ENCODE assay signal across 8 cellular contexts in the genomic region with DNA sequence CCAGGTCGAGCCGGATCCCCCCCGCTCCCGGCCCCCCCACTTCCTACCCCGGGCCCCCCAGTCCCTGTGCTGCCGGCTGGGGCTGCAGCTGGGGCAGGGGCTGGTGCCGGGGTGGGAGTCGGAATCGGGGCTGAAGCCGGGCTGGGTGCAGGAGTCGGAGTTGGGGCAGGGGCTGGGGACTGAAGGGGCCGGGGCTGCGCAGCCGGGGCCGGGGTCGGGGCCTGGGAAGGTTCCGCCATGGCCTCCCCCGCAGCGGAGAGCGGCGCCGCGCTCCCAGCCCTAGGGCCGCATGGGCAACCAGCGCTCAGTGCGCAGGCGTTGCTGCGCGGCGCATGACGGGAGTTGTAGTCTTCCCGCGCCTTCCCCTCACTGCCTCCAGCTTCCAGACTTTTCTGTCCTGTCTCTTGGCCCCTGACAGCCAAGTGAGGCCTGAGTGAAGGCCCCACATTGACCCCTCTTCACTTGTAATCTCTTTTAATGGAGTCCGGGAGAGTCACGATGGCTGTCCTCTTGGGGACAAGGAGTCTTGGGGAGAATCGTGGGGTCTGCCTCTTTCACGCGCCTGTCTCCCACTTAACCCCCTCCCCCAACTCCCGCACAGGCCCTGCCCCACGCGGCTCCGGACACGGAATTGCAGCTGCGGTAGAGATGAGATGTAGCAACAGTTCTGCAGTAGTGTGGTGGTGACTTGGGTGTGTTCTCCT. TPM values are rescaled to one million over a fixed set of nuclear protein-coding genes. Genes with fewer than 3 reads are reported as not detected.
DNase-seq lines count a peak whose midpoint lies in the region; ATAC-seq and TF ChIP-seq lines count a peak whose summit lies in the region.

A gene (minus strand): TSS at position 302 of the 704 bp plus-strand sequence. CDS start 63 bp downstream, at position 239.

- no peaks in the 10 kb centered on the region for H3K27me3 Mint-ChIP-seq in activated T-cell treated with anti-CD3 and anti-CD28 coated beads, Interleukin-2, amount 50 U/mL, for 24 hours

- H3K4me1 Mint-ChIP-seq in activated T-cell treated with anti-CD3 and anti-CD28 coated beads, Interleukin-2, amount 50 U/mL, for 24 hours (ENCODE audit: low read depth), result peaks cover 33% of the 10 kb centered on the region

- H3K27ac Mint-ChIP-seq in activated T-cell treated with anti-CD3 and anti-CD28 coated beads, Interleukin-2, amount 50 U/mL, for 24 hours, result peak within 1 kb of the TSS; percentile 89

- peak within 1 kb of the TSS; percentile 76 for H3K27ac ChIP-seq in HL-60 (replicated peaks)

- peak; percentile 88 for DNase-seq in ACHN
- DNase-seq in HL-60 (ENCODE audit: low read depth in 1 of 2, low spot score in 1 of 2), result peak; percentile 75 to 84
- peak; percentile 86 for DNase-seq in activated T-cell treated with anti-CD3 and anti-CD28 coated beads, Interleukin-2, amount 50 U/mL, for 24 hours
- DNase-seq in stimulated activated CD8-positive, alpha-beta memory T cell treated with anti-CD3 and anti-CD28 coated beads, Interleukin-4, amount 100 ng/mL, for 48 hours, result peak; percentile 85

- no peaks in the 10 kb centered on the region for H3K9me3 Mint-ChIP-seq in activated T-cell treated with anti-CD3 and anti-CD28 coated beads, Interleukin-2, amount 50 U/mL, for 24 hours

- H3K4me1 ChIP-seq in mucosa of stomach (ENCODE audit: control insufficient read depth, insufficient read depth, low read length), result peaks cover 31% of the 10 kb centered on the region

- H3K9ac ChIP-seq in mucosa of stomach (ENCODE audit: low read length), result peak within 1 kb of the TSS; percentile 58

- H3K4me3 ChIP-seq in HL-60 (replicated peaks; ENCODE audit: insufficient read depth, low read length), result peak within 1 kb of the TSS; percentile 71
- no peak within 1 kb of the TSS for H3K4me3 ChIP-seq in mucosa of stomach (ENCODE audit: low read length)

- H3K4me3 Mint-ChIP-seq in activated T-cell treated with anti-CD3 and anti-CD28 coated beads, Interleukin-2, amount 50 U/mL, for 24 hours, result peak within 1 kb of the TSS; percentile 77

- ATAC-seq in esophagus mucosa, result peak; percentile 78

- H3K36me3 Mint-ChIP-seq in activated T-cell treated with anti-CD3 and anti-CD28 coated beads, Interleukin-2, amount 50 U/mL, for 24 hours (ENCODE audit: low read depth), result peaks cover 77% of the 10 kb centered on the region

- peak; percentile 81 for TF ChIP-seq POLR2A in GM18526 (IDR thresholded peaks at IDR 0.05; ENCODE audit: extremely low read depth, insufficient read length)

- in situ Hi-C loops in ACHN (cut with HindIII; ENCODE audit: low pct_ligation_motif_present, low pct_unique_long_range_greater_than_20kb, low sequenced_read_pairs), result loop anchor here (25.0 kb wide), 1 partner anchor 159 kb away; a partner anchor contains a TSS

- no peaks in the 10 kb centered on the region for H3K36me3 ChIP-seq in mucosa of stomach (ENCODE audit: control insufficient read depth, insufficient read depth, low read length)

- no peak for TF ChIP-seq CTCF in HL-60 (IDR thresholded peaks at IDR 0.05; ENCODE audit: insufficient read depth, low read length)

- H3K9me3 ChIP-seq in mucosa of stomach (ENCODE audit: control insufficient read depth, low read length), result no peaks in the 10 kb centered on the region

- H3K27me3 ChIP-seq in HL-60 (ENCODE audit: insufficient read depth, poor library complexity, severe bottlenecking), result no peaks in the 10 kb centered on the region
- no peaks in the 10 kb centered on the region for H3K27me3 ChIP-seq in mucosa of stomach (ENCODE audit: control insufficient read depth, insufficient read depth, low read length)

TF ChIP-seq in PFSK-1, 5 proteins besides CTCF, POLR2A, EP300 and RAD21:
- TF ChIP-seq, protein P1, sequence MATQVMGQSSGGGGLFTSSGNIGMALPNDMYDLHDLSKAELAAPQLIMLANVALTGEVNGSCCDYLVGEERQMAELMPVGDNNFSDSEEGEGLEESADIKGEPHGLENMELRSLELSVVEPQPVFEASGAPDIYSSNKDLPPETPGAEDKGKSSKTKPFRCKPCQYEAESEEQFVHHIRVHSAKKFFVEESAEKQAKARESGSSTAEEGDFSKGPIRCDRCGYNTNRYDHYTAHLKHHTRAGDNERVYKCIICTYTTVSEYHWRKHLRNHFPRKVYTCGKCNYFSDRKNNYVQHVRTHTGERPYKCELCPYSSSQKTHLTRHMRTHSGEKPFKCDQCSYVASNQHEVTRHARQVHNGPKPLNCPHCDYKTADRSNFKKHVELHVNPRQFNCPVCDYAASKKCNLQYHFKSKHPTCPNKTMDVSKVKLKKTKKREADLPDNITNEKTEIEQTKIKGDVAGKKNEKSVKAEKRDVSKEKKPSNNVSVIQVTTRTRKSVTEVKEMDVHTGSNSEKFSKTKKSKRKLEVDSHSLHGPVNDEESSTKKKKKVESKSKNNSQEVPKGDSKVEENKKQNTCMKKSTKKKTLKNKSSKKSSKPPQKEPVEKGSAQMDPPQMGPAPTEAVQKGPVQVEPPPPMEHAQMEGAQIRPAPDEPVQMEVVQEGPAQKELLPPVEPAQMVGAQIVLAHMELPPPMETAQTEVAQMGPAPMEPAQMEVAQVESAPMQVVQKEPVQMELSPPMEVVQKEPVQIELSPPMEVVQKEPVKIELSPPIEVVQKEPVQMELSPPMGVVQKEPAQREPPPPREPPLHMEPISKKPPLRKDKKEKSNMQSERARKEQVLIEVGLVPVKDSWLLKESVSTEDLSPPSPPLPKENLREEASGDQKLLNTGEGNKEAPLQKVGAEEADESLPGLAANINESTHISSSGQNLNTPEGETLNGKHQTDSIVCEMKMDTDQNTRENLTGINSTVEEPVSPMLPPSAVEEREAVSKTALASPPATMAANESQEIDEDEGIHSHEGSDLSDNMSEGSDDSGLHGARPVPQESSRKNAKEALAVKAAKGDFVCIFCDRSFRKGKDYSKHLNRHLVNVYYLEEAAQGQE (IDR thresholded peaks at IDR 0.05; ENCODE audit: insufficient read depth in 1 of 2, low read depth in 2 of 2, low read length in 2 of 2), result no peak
- TF ChIP-seq TAF1 (IDR thresholded peaks at IDR 0.05; ENCODE audit: borderline replicate concordance, insufficient read depth, low read length) (0 out of 2 replicates have a peak, but pooled peaks have one; percentile 41), FOXP2 (optimal IDR thresholded peaks at IDR 0.05; ENCODE audit: borderline replicate concordance, extremely low read depth, extremely low read length, insufficient read depth) (peak; percentile 69), POLR2AphosphoS5 (IDR thresholded peaks at IDR 0.05; ENCODE audit: low read depth, low read length) (peak; percentile 85)

RNA-seq across cellular contexts. Expression of the gene that starts here (rescaled TPM):
- polyA plus RNA-seq in PFSK-1 (2012; ENCODE audit: insufficient read length, low read depth), result 91.2 TPM
- total RNA-seq in esophagus mucosa, result 20.8 TPM
